1 cellular context compared by ENCODE assay signal in the genomic region with DNA sequence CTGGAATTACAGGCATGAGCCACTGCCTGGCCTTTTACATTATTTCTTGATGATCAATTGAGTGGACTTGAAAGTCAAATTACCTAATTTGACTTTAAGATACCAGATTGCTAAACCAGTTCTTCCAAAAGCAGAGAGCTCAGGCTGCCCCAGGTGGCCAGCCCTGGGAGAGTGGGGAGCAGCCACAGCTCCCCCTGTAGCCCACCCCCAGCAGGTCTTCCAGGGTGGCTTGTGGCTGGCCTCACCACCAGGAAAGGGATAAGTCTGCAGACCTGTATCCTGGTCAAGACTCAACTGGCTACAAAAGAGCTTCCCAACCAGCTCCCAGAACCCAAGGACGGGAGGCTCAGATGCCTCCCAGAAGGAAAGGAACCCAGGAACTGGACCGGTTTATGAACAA.
TF ChIP-seq lines count a peak whose summit lies in the region.

No MANE protein-coding gene starts in this region.

TF ChIP-seq in HepG2, 621 proteins besides CTCF, POLR2A, EP300 and RAD21 (continued from another document):
- TF ChIP-seq TAF15 (IDR thresholded peaks at IDR 0.05; ENCODE audit: low read depth, low read length, poor library complexity, severe bottlenecking) (no peak), RCOR2 (CRISPR knock-in tag; IDR thresholded peaks at IDR 0.05) (no peak)
